In genomic region chr5:103188436-103188835, GRCh38 we compare ENCODE assay signal across 23 cellular contexts.
DNase-seq lines count a peak whose midpoint lies in the region; ATAC-seq, FAIRE-seq and TF ChIP-seq lines count a peak whose summit lies in the region.
"Had no signal": no experiment of that assay in that cellular context is flagged by ENCODE, and none has a peak within 500 bp of the region (broad histone marks: within the 10 kb centered on the region; RNA-seq: fewer than 3 reads in every experiment).

No MANE protein-coding gene starts in this region.

- peak; percentile 63 for ATAC-seq in activated CD8-positive, alpha-beta T cell treated with anti-CD3 and anti-CD28 coated beads, Interleukin-2, amount 10 ng/mL, durations not matched to agents 7 days and 5 days
- ATAC-seq in activated CD8-positive, alpha-beta T cell treated with anti-CD3 and anti-CD28 coated beads for 36 hours, result no peak
- ATAC-seq in DND-41 (ENCODE audit: insufficient read depth, low read depth) (peak; percentile 91), HG02623 (IDR thresholded peaks at IDR 0.05; ENCODE audit: unreplicated experiment) (no peak)
- ATAC-seq: HepG2, K562, PC-3 had no signal

- H3K36me3 ChIP-seq in DND-41 (ENCODE audit: insufficient read depth, low read length) (peaks cover 29% of the 10 kb centered on the region; the same call in 1 of the 2 replicates), KOPT-K1 (ENCODE audit: insufficient read depth, low read length) (peaks cover 68% of the 10 kb centered on the region)

- peaks cover 41% of the 10 kb centered on the region for H3K4me1 ChIP-seq in DND-41 (ENCODE audit: insufficient read depth, low read length)

- H3K9me3 ChIP-seq in DND-41 (ENCODE audit: insufficient read depth, low read length, severe bottlenecking) (no peaks in the 10 kb centered on the region), KOPT-K1 (ENCODE audit: insufficient read depth, low read length, poor library complexity, severe bottlenecking) (no peaks in the 10 kb centered on the region)
- H3K9me3 ChIP-seq: SK-N-SH had no signal

- peak overlapping the region; percentile 31; the same call in 1 of the 2 replicates for H3K4me2 ChIP-seq in DND-41 (ENCODE audit: insufficient read depth, low read length)
- H3K4me2 ChIP-seq: SK-N-SH had no signal

- H3K79me2 ChIP-seq in DND-41 (ENCODE audit: insufficient read depth, low read length), result no peaks in the 10 kb centered on the region

- H3K27ac ChIP-seq in DND-41 (ENCODE audit: low read length), result peak overlapping the region; percentile 78
- H3K27ac ChIP-seq in KOPT-K1 (ENCODE audit: low read depth, low read length, poor library complexity, severe bottlenecking), result peak overlapping the region; percentile 88

- FAIRE-seq in GM12891 (lab: Jason Lieb, UNC), result no peak
- FAIRE-seq: H54, HepG2, K562 had no signal

- 0 out of 2 replicates have a peak overlapping the region, but pooled peaks have one; percentile 17 for H3K9ac ChIP-seq in DND-41 (ENCODE audit: low read depth, low read length)
- H3K9ac ChIP-seq: SK-N-SH had no signal

- peak overlapping the region; percentile 89 for H3K27ac Mint-ChIP-seq in activated CD8-positive, alpha-beta T cell treated with anti-CD3 and anti-CD28 coated beads, Interleukin-2, amount 10 ng/mL, durations not matched to agents 7 days and 5 days
- no peak overlapping the region for H3K27ac Mint-ChIP-seq in activated CD8-positive, alpha-beta T cell treated with anti-CD3 and anti-CD28 coated beads for 36 hours
- H3K27ac Mint-ChIP-seq in nephron, result peak overlapping the region; percentile 35 to 62 (median 40)

- H3K4me3 Mint-ChIP-seq in activated CD8-positive, alpha-beta T cell treated with anti-CD3 and anti-CD28 coated beads, Interleukin-2, amount 10 ng/mL, durations not matched to agents 7 days and 5 days, result peak overlapping the region; percentile 63
- no peak overlapping the region for H3K4me3 Mint-ChIP-seq in activated CD8-positive, alpha-beta T cell treated with anti-CD3 and anti-CD28 coated beads for 36 hours
- no peak overlapping the region for H3K4me3 Mint-ChIP-seq in nephron
- H3K4me3 Mint-ChIP-seq: CD8-positive, alpha-beta memory T cell had no signal

- intact Hi-C loops in activated CD8-positive, alpha-beta T cell treated with anti-CD3 and anti-CD28 coated beads for 36 hours (cut with micrococcal nuclease), result no loop called here

- H4K20me1 ChIP-seq in DND-41 (ENCODE audit: insufficient read depth, low read length), result no peaks in the 10 kb centered on the region

- H3K36me3 Mint-ChIP-seq in activated CD8-positive, alpha-beta T cell treated with anti-CD3 and anti-CD28 coated beads, Interleukin-2, amount 10 ng/mL, durations not matched to agents 7 days and 5 days (ENCODE audit: low read depth), result peaks cover 30% of the 10 kb centered on the region
- peaks cover 17% of the 10 kb centered on the region for H3K36me3 Mint-ChIP-seq in activated CD8-positive, alpha-beta T cell treated with anti-CD3 and anti-CD28 coated beads for 36 hours (ENCODE audit: low read depth)
- H3K36me3 Mint-ChIP-seq in nephron (ENCODE audit: low read depth), result peaks cover 42% of the 10 kb centered on the region

- TF ChIP-seq POLR2A in GM12891 (IDR thresholded peaks at IDR 0.05; ENCODE audit: low read depth, low read length), result no peak

- CTCF ChIA-PET in activated CD8-positive, alpha-beta T cell treated with anti-CD3 and anti-CD28 coated beads, Interleukin-2, amount 10 ng/mL, durations not matched to agents 7 days and 5 days (lab: Charles Lee), result interaction anchor here (1.0 to 1.4 kb wide), 4 partner anchors 29 to 408 kb away, joined by 3 to 5 read pairs (median 3); no protein-coding TSS in a partner anchor
- CTCF ChIA-PET in activated CD8-positive, alpha-beta T cell treated with anti-CD3 and anti-CD28 coated beads for 36 hours (lab: Charles Lee), result interaction anchor here (0.9 to 2.5 kb wide), 2 partner anchors 11 to 36 kb away, joined by 3 to 11 read pairs; no protein-coding TSS in a partner anchor

- no peaks in the 10 kb centered on the region for H3K27me3 Mint-ChIP-seq in activated CD8-positive, alpha-beta T cell treated with anti-CD3 and anti-CD28 coated beads, Interleukin-2, amount 10 ng/mL, durations not matched to agents 7 days and 5 days (ENCODE audit: low read depth)
- H3K27me3 Mint-ChIP-seq in activated CD8-positive, alpha-beta T cell treated with anti-CD3 and anti-CD28 coated beads for 36 hours, result no peaks in the 10 kb centered on the region
- no peaks in the 10 kb centered on the region for H3K27me3 Mint-ChIP-seq in nephron (ENCODE audit: low read depth)
- H3K27me3 Mint-ChIP-seq: CD8-positive, alpha-beta memory T cell had no signal

- H3K27me3 ChIP-seq in DND-41 (ENCODE audit: insufficient read depth, low read length, poor library complexity), result no peaks in the 10 kb centered on the region

- H3K9me3 Mint-ChIP-seq in activated CD8-positive, alpha-beta T cell treated with anti-CD3 and anti-CD28 coated beads, Interleukin-2, amount 10 ng/mL, durations not matched to agents 7 days and 5 days (ENCODE audit: insufficient read depth), result no peaks in the 10 kb centered on the region
- H3K9me3 Mint-ChIP-seq in activated CD8-positive, alpha-beta T cell treated with anti-CD3 and anti-CD28 coated beads for 36 hours, result no peaks in the 10 kb centered on the region
- no peaks in the 10 kb centered on the region for H3K9me3 Mint-ChIP-seq in nephron
- H3K9me3 Mint-ChIP-seq: CD8-positive, alpha-beta memory T cell had no signal

- POLR2A ChIA-PET in activated CD8-positive, alpha-beta T cell treated with anti-CD3 and anti-CD28 coated beads, Interleukin-2, amount 10 ng/mL, durations not matched to agents 7 days and 5 days (lab: Charles Lee), result interaction anchor here (1.3 kb wide), 1 partner anchor 71 kb away, joined by 5 read pairs; no protein-coding TSS in a partner anchor
- POLR2A ChIA-PET in activated CD8-positive, alpha-beta T cell treated with anti-CD3 and anti-CD28 coated beads for 36 hours (lab: Charles Lee), result no interaction called here

- no peak for DNase-seq in activated CD8-positive, alpha-beta T cell treated with anti-CD3 and anti-CD28 coated beads, Interleukin-2, amount 10 ng/mL, durations not matched to agents 7 days and 5 days
- DNase-seq in activated CD8-positive, alpha-beta T cell treated with anti-CD3 and anti-CD28 coated beads for 36 hours, result no peak
- no peak for DNase-seq in DND-41
- no peak for DNase-seq in GM12891 (ENCODE audit: insufficient read length, low spot score)
- DNase-seq: C1 segment of cervical spinal cord; CD8-positive, alpha-beta memory T cell; DMS 273 treated with DMSO at 0.1 percent for 48 hours; DMS79; MV-4-11; NCI-H1105; NCI-H146; NCI-H1930; NCI-H2107; NCI-H524; NCI-H748 treated with DMSO at 0.1 percent for 48 hours; PC-3; SK-N-SH had no signal

- no peak overlapping the region for H2AFZ ChIP-seq in DND-41 (ENCODE audit: low read depth, low read length)

- H3K4me3 ChIP-seq in DND-41 (ENCODE audit: low read depth in 1 of 2, low read length in 2 of 2), result no peak overlapping the region
- H3K4me3 ChIP-seq: K562 had no signal

- peaks cover 19% of the 10 kb centered on the region for H3K4me1 Mint-ChIP-seq in activated CD8-positive, alpha-beta T cell treated with anti-CD3 and anti-CD28 coated beads, Interleukin-2, amount 10 ng/mL, durations not matched to agents 7 days and 5 days (ENCODE audit: low read depth)
- H3K4me1 Mint-ChIP-seq in activated CD8-positive, alpha-beta T cell treated with anti-CD3 and anti-CD28 coated beads for 36 hours (ENCODE audit: low read depth), result peaks cover 9% of the 10 kb centered on the region
- no peaks in the 10 kb centered on the region for H3K4me1 Mint-ChIP-seq in nephron
- H3K4me1 Mint-ChIP-seq: CD8-positive, alpha-beta memory T cell had no signal

- no peak for TF ChIP-seq CTCF in activated CD8-positive, alpha-beta T cell treated with anti-CD3 and anti-CD28 coated beads for 36 hours (IDR thresholded peaks at IDR 0.05)
- TF ChIP-seq CTCF in DND-41 (IDR thresholded peaks at IDR 0.05; ENCODE audit: borderline replicate concordance, extremely low read depth, low read length, poor library complexity, severe bottlenecking) (no peak), nephron (IDR thresholded peaks at IDR 0.05; ENCODE audit: unreplicated experiment in 3 of 3) (no peak)

TF ChIP-seq in GM12891, 5 proteins besides CTCF, POLR2A, EP300 and RAD21:
- no peak for TF ChIP-seq POLR2AphosphoS5 (IDR thresholded peaks at IDR 0.05; ENCODE audit: low read depth, low read length)

Comparison
In these comparisons a context has a peak if more than half of its experiments do, and no peak if none do; other contexts are left out.
1. ATAC-seq: peak in activated CD8-positive, alpha-beta T cell treated with anti-CD3 and anti-CD28 coated beads, Interleukin-2, amount 10 ng/mL, durations not matched to agents 7 days and 5 days (single experiment) and DND-41 (single experiment); none in activated CD8-positive, alpha-beta T cell treated with anti-CD3 and anti-CD28 coated beads for 36 hours (single experiment) and HG02623 (single experiment).